Comparison of ENCODE assay signal across 11 cellular contexts in genomic region chr11:113831314-113831713, GRCh38. TPM values are rescaled to one million over a fixed set of nuclear protein-coding genes. Genes with fewer than 3 reads are reported as not detected.
A peak's percentile ranks its signal among the peaks of the same experiment; 100 is the strongest.
DNase-seq lines count a peak whose midpoint lies in the region; ATAC-seq and TF ChIP-seq lines count a peak whose summit lies in the region.
"Had no signal": no experiment of that assay in that cellular context is flagged by ENCODE, and none has a peak within 500 bp of the region (broad histone marks: within the 10 kb centered on the region; RNA-seq: fewer than 3 reads in every experiment).

No MANE protein-coding gene starts in this region.

- intact Hi-C loops in OCI-LY7 (cut with micrococcal nuclease; ENCODE audit: unreplicated experiment), result no loop called here

- no peak overlapping the region for H3K27ac ChIP-seq in OCI-LY7 (ENCODE audit: low read depth, low read length, poor library complexity, severe bottlenecking)
- H3K27ac ChIP-seq in hepatocyte, result no peak overlapping the region
- H3K27ac ChIP-seq: GM23248, stomach had no signal

- H3K4me1 ChIP-seq in OCI-LY7 (ENCODE audit: insufficient read depth, low read length, poor library complexity, severe bottlenecking) (no peaks in the 10 kb centered on the region), hepatocyte (ENCODE audit: insufficient read depth) (no peaks in the 10 kb centered on the region)
- H3K4me1 ChIP-seq: stomach had no signal

- peak overlapping the region in 1 of 2 donors; percentile 56 for H3K27ac Mint-ChIP-seq in T-cell
- H3K27ac Mint-ChIP-seq: activated naive CD8-positive, alpha-beta T cell had no signal

- H3K4me3 Mint-ChIP-seq in T-cell, result no peak overlapping the region
- H3K4me3 Mint-ChIP-seq: activated naive CD8-positive, alpha-beta T cell had no signal

- POLR2A ChIA-PET in OCI-LY7 (lab: Charles Lee) (interaction anchor here (1.7 kb wide), 1 partner anchor 10 kb away, joined by 5 read pairs; no protein-coding TSS in a partner anchor), T-cell (lab: Charles Lee) (no interaction called here)

- H3K4me3 ChIP-seq in OCI-LY7 (ENCODE audit: low read depth, low read length, poor library complexity, severe bottlenecking) (no peak overlapping the region), hepatocyte (no peak overlapping the region)
- H3K4me3 ChIP-seq: GM23248, stomach had no signal

- H3K79me2 ChIP-seq in OCI-LY7 (ENCODE audit: insufficient read depth, low read depth, low read length) (no peaks in the 10 kb centered on the region), hepatocyte (no peaks in the 10 kb centered on the region)

- H4K20me1 ChIP-seq in OCI-LY7 (ENCODE audit: insufficient read depth, low read length) (no peaks in the 10 kb centered on the region), hepatocyte (ENCODE audit: insufficient read depth, poor library complexity, severe bottlenecking) (no peaks in the 10 kb centered on the region)

- TF ChIP-seq CTCF in OCI-LY7 (conservative IDR thresholded peaks at IDR 0.05; ENCODE audit: low read length), result no peak
- no peak for TF ChIP-seq CTCF in hepatocyte (IDR thresholded peaks at IDR 0.05; ENCODE audit: poor library complexity)

- no peaks in the 10 kb centered on the region for H3K9me3 ChIP-seq in OCI-LY7 (ENCODE audit: low read length)
- no peaks in the 10 kb centered on the region for H3K9me3 ChIP-seq in hepatocyte (ENCODE audit: low read depth)
- H3K9me3 ChIP-seq: stomach had no signal

- CTCF ChIA-PET in OCI-LY7 (lab: Charles Lee; ENCODE audit: unreplicated experiment) (no interaction called here), T-cell (lab: Charles Lee) (no interaction called here)

- DNase-seq in OCI-LY7 (ENCODE audit: low spot score) (no peak), T-cell (no peak), hypothalamus (lab: John Stamatoyannopoulos, UW) (no peak), hepatocyte (ENCODE audit: low spot score) (no peak), NCI-H446 treated with DMSO at 0.1 percent for 48 hours (lab: John Stamatoyannopoulos, UW) (no peak)
- DNase-seq: GM23248, stomach had no signal

- 97% methylated on average over 4 of the region's 4 CpGs for whole genome bisulfite sequencing in hepatocyte (ENCODE audit: low lambda C conversion rate, missing lambda C conversion rate)

- no peaks in the 10 kb centered on the region for H3K27me3 Mint-ChIP-seq in T-cell
- H3K27me3 Mint-ChIP-seq: activated naive CD8-positive, alpha-beta T cell had no signal

- H3K4me2 ChIP-seq in OCI-LY7 (ENCODE audit: low read length) (no peak overlapping the region), hepatocyte (no peak overlapping the region)

- H3K36me3 Mint-ChIP-seq in T-cell, result peaks cover 35% of the 10 kb centered on the region

- H3K9me2 ChIP-seq in OCI-LY7 (ENCODE audit: insufficient read depth, low read length) (no peaks in the 10 kb centered on the region), hepatocyte (replicated peaks; ENCODE audit: insufficient read depth) (no peaks in the 10 kb centered on the region)

- H2AFZ ChIP-seq in OCI-LY7 (ENCODE audit: low read length) (no peak overlapping the region), hepatocyte (no peak overlapping the region)
- H2AFZ ChIP-seq: GM23248 had no signal

- ATAC-seq in GM18517 (IDR thresholded peaks at IDR 0.05; ENCODE audit: unreplicated experiment) (peak; percentile 90), GM19468 (IDR thresholded peaks at IDR 0.05; ENCODE audit: extremely low read depth, unreplicated experiment) (peak; percentile 95), HG02981 (IDR thresholded peaks at IDR 0.05; ENCODE audit: unreplicated experiment) (peak; percentile 97), T-cell (replicated peaks in 1 of 4) (no peak)

- H3K27me3 ChIP-seq in hepatocyte, result no peaks in the 10 kb centered on the region
- H3K27me3 ChIP-seq: stomach had no signal

- H3K4me1 Mint-ChIP-seq in T-cell, result peaks cover 0 to 5% (median 0%) of the 10 kb centered on the region in 3 donors

- H3K9me3 Mint-ChIP-seq in T-cell, result no peaks in the 10 kb centered on the region

- TSS peak; percentile 25 for BruUV-seq in OCI-LY7 (replicated peaks; lab: Mats Ljungman, UMichigan)

- H3K36me3 ChIP-seq in OCI-LY7 (ENCODE audit: insufficient read depth, low read length), result peaks cover 66% of the 10 kb centered on the region
- H3K36me3 ChIP-seq in hepatocyte (replicated peaks; ENCODE audit: insufficient read depth, low read depth), result no peaks in the 10 kb centered on the region

RNA-seq across cellular contexts. Expression of gene USP28, which starts 44.1 kb away (rescaled TPM):
- 26.8 and 36.8 TPM in 2 replicates for total RNA-seq in OCI-LY7 (2014; rRNA removed; shearing (Covaris generic))
- 32.6 and 37.1 TPM in 2 replicates for total RNA-seq in OCI-LY7 (2022)
- total RNA-seq in T-cell, result 10 to 100 TPM; 16.8 to 28.5 (median 22.9) TPM
- total RNA-seq in hepatocyte, result 32.1 and 39.5 TPM in 2 replicates
- polyA plus RNA-seq in hepatocyte, result 12.5 and 16.1 TPM in 2 replicates

RNA-seq across cellular contexts. Expression of gene CLDN25, which starts 51.7 kb away (rescaled TPM):
- not detected in 2 replicates for total RNA-seq in OCI-LY7 (2014; rRNA removed; shearing (Covaris generic))
- not detected in 2 replicates for total RNA-seq in OCI-LY7 (2022)
- total RNA-seq in T-cell, result not detected
- total RNA-seq in hepatocyte, result not detected in 2 replicates
- polyA plus RNA-seq in hepatocyte, result not detected in 2 replicates
- total RNA-seq: GM23248, stomach had no signal
- polyA plus RNA-seq: GM23248, stomach had no signal

RNA-seq across cellular contexts. Expression of gene ZW10, which starts 57.8 kb away (rescaled TPM):
- total RNA-seq in OCI-LY7 (2014; rRNA removed; shearing (Covaris generic)), result 15.9 and 18.9 TPM in 2 replicates
- total RNA-seq in OCI-LY7 (2022) (19.2 and 19.9 TPM in 2 replicates), T-cell (1 to 10 TPM; 6.7 to 8.7 (median 8.4) TPM), hepatocyte (19.5 and 22.3 TPM in 2 replicates)
- 12.7 and 15.4 TPM in 2 replicates for polyA plus RNA-seq in hepatocyte

Comparison
In these comparisons a context has a peak if more than half of its experiments do, and no peak if none do; other contexts are left out.
1. ATAC-seq: peak in GM18517 (single experiment), GM19468 (single experiment) and HG02981 (single experiment); none in T-cell (0 of 4).